ENCODE assay signal across 13 cellular contexts in genomic region chr11:61757213-61757862, GRCh38. TPM values are rescaled to one million over a fixed set of nuclear protein-coding genes. Genes with fewer than 3 reads are reported as not detected.
DNase-seq lines count a peak whose midpoint lies in the region; ATAC-seq and TF ChIP-seq lines count a peak whose summit lies in the region.
"Had no signal": no experiment of that assay in that cellular context is flagged by ENCODE, and none has a peak within 500 bp of the region (broad histone marks: within the 10 kb centered on the region; RNA-seq: fewer than 3 reads in every experiment).

No MANE protein-coding gene starts in this region.

- H3K4me3 Mint-ChIP-seq in Caco-2 (ENCODE audit: unreplicated experiment) = peak overlapping the region; percentile 71
- H3K4me3 Mint-ChIP-seq: activated CD8-positive, alpha-beta memory T cell treated with anti-CD3 and anti-CD28 coated beads, Interleukin-2, amount 10 ng/mL, durations not matched to agents 7 days and 5 days; activated naive CD8-positive, alpha-beta T cell had no signal

- no peak for TF ChIP-seq CTCF in Caco-2 (IDR thresholded peaks at IDR 0.05; ENCODE audit: insufficient read depth in 1 of 2, low read depth in 1 of 2, low read length in 1 of 2, severe bottlenecking in 1 of 2, unreplicated experiment in 1 of 2)
- no peak for TF ChIP-seq CTCF in body of pancreas (IDR thresholded peaks at IDR 0.05)

- H3K9me3 Mint-ChIP-seq in Caco-2 (ENCODE audit: unreplicated experiment) = no peaks in the 10 kb centered on the region

- no peaks in the 10 kb centered on the region for H3K27me3 Mint-ChIP-seq in Caco-2 (ENCODE audit: insufficient read depth, unreplicated experiment)
- H3K27me3 Mint-ChIP-seq: activated naive CD8-positive, alpha-beta T cell had no signal

- TF ChIP-seq POLR2A in body of pancreas (IDR thresholded peaks at IDR 0.05) = peak in 1 of 3 donors; percentile 4
- no peak for TF ChIP-seq POLR2A in erythroblast (IDR thresholded peaks at IDR 0.05; ENCODE audit: low read length)

- peaks cover 42% of the 10 kb centered on the region for H3K36me3 Mint-ChIP-seq in Caco-2 (ENCODE audit: insufficient read depth, unreplicated experiment)
- H3K36me3 Mint-ChIP-seq: activated CD8-positive, alpha-beta memory T cell treated with anti-CD3 and anti-CD28 coated beads, Interleukin-2, amount 10 ng/mL, durations not matched to agents 7 days and 5 days; activated naive CD8-positive, alpha-beta T cell had no signal

- 26 to 38% methylated on average over 4 to 15 of the region's 15 CpGs for WGBS in body of pancreas, 2 donors

- H3K9me3 ChIP-seq in Caco-2 (no peaks in the 10 kb centered on the region), body of pancreas (no peaks in the 10 kb centered on the region), mucosa of rectum (ENCODE audit: control insufficient read depth in 2 of 2, low read length in 2 of 2) (no peaks in the 10 kb centered on the region)
- H3K9me3 ChIP-seq: SJCRH30 had no signal

- POLR2A ChIA-PET in Caco-2 (lab: Charles Lee) = interaction anchor here (0.5 to 1.1 kb wide), 4 partner anchors 10 to 70 kb away, joined by 3 to 9 read pairs (median 4); partner anchors contain the start of gene FADS2

- peaks cover 37% of the 10 kb centered on the region for H3K4me1 Mint-ChIP-seq in Caco-2 (ENCODE audit: low read depth, unreplicated experiment)

- intact Hi-C loops in Caco-2 (cut with micrococcal nuclease; ENCODE audit: unreplicated experiment) = loop anchor here (1.0 kb wide), 1 partner anchor 35 kb away; the partner anchor contains the start of genes FEN1 and TMEM258
- intact Hi-C loops in body of pancreas (cut with DNase I) = no loop called here

- DNase-seq in Caco-2 = no peak
- peak; percentile 47 to 65 (median 61) for DNase-seq in body of pancreas
- DNase-seq in erythroblast (lab: John Stamatoyannopoulos, UW) = no peak
- no peak for DNase-seq in GM19240 (ENCODE audit: insufficient read length, low spot score)
- DNase-seq in DMS153 (lab: John Stamatoyannopoulos, UW) = no peak
- DNase-seq: activated CD8-positive, alpha-beta memory T cell treated with anti-CD3 and anti-CD28 coated beads, Interleukin-2, amount 10 ng/mL, durations not matched to agents 7 days and 5 days; AML-193; foreskin melanocyte; NCI-H187 treated with DMSO at 0.1 percent for 48 hours; SJCRH30 had no signal

- peak overlapping the region; percentile 24 to 26 for H3K9ac ChIP-seq in mucosa of rectum (ENCODE audit: low read depth in 1 of 2, low read length in 2 of 2)

- CTCF ChIA-PET in Caco-2 (lab: Charles Lee) = interaction anchor here (0.6 to 6.0 kb wide), 7 partner anchors 10 to 34 kb away, joined by 3 to 55 read pairs (median 6); no protein-coding TSS in a partner anchor

- no TSS peak for BruUV-seq in Caco-2 (replicated peaks; lab: Mats Ljungman, UMichigan)

- H3K27me3 ChIP-seq in Caco-2 (replicated peaks; ENCODE audit: control insufficient read depth, insufficient read depth, low read length) = no peaks in the 10 kb centered on the region
- H3K27me3 ChIP-seq in body of pancreas = no peaks in the 10 kb centered on the region
- no peaks in the 10 kb centered on the region for H3K27me3 ChIP-seq in mucosa of rectum (ENCODE audit: control insufficient read depth in 2 of 2, insufficient read depth in 2 of 2, low read length in 2 of 2)

- H3K4me3 ChIP-seq in Caco-2 (ENCODE audit: low read depth, low read length) (no peak overlapping the region), body of pancreas (no peak overlapping the region), mucosa of rectum (ENCODE audit: low read length in 2 of 2) (peak overlapping the region; percentile 32 to 60)
- H3K4me3 ChIP-seq: K562, SJCRH30 had no signal

- H3K27ac ChIP-seq in body of pancreas = peak overlapping the region; percentile 85 to 97 (median 96)
- peak overlapping the region; percentile 10 to 80 for H3K27ac ChIP-seq in mucosa of rectum (ENCODE audit: low read depth in 2 of 2, low read length in 2 of 2)
- H3K27ac ChIP-seq: SJCRH30 had no signal

- ATAC-seq in body of pancreas = peak; percentile 33
- ATAC-seq: activated CD8-positive, alpha-beta memory T cell treated with anti-CD3 and anti-CD28 coated beads, Interleukin-2, amount 10 ng/mL, durations not matched to agents 7 days and 5 days; K562 had no signal

- peak overlapping the region; percentile 94 for H3K27ac Mint-ChIP-seq in Caco-2 (ENCODE audit: unreplicated experiment)

- H3K4me1 ChIP-seq in Caco-2 = peaks cover 69% of the 10 kb centered on the region
- H3K4me1 ChIP-seq in body of pancreas = peaks cover 62% of the 10 kb centered on the region
- peaks cover 25 to 28% of the 10 kb centered on the region in 2 donors for H3K4me1 ChIP-seq in mucosa of rectum (ENCODE audit: control insufficient read depth in 2 of 2, insufficient read depth in 2 of 2, low read length in 2 of 2)
- H3K4me1 ChIP-seq: SJCRH30 had no signal

- H3K36me3 ChIP-seq in Caco-2 (ENCODE audit: control insufficient read depth, insufficient read depth, low read length) = no peaks in the 10 kb centered on the region; the same call in 1 of the 2 replicates
- H3K36me3 ChIP-seq in body of pancreas (replicated peaks in 1 of 2; ENCODE audit: insufficient read depth in 1 of 2, low read depth in 2 of 2) = no peaks in the 10 kb centered on the region
- H3K36me3 ChIP-seq in mucosa of rectum (ENCODE audit: control insufficient read depth in 2 of 2, insufficient read depth in 2 of 2, low read length in 2 of 2) = no peaks in the 10 kb centered on the region
- H3K36me3 ChIP-seq: SJCRH30 had no signal

RNA-seq across cellular contexts. Expression of gene MYRF, which starts 4.9 kb away (rescaled TPM):
- total RNA-seq in Caco-2 (2022) (165 and 169 TPM in 2 replicates), body of pancreas (10 to 100 TPM; 33.2 to 47.5 TPM)

RNA-seq across cellular contexts. Expression of gene TMEM258, which starts 35.1 kb away (rescaled TPM):
- total RNA-seq in Caco-2 (2022) = 190 and 197 TPM in 2 replicates
- total RNA-seq in body of pancreas = 10 to 100 TPM in 1 of 2 donors, 1 to 10 TPM in 1; 8.6 to 29.1 TPM

RNA-seq across cellular contexts. Expression of gene FEN1, which starts 35.4 kb away (rescaled TPM):
- total RNA-seq in Caco-2 (2022) (83.4 and 86.1 TPM in 2 replicates), body of pancreas (1 to 10 TPM; 2.6 to 3.4 TPM)

RNA-seq across cellular contexts. Expression of gene FADS1, which starts 59.5 kb away (rescaled TPM):
- total RNA-seq in Caco-2 (2022) (108 and 116 TPM in 2 replicates), body of pancreas (1 to 10 TPM; 4.6 to 7.0 TPM)

Comparison
In these comparisons a context has a peak if more than half of its experiments do, and no peak if none do; other contexts are left out.
1. DNase-seq: peak in body of pancreas (4 of 4); none in Caco-2 (0 of 2), erythroblast (0 of 2), GM19240 (single experiment) and DMS153 (single experiment).
2. H3K4me3 ChIP-seq: peak in mucosa of rectum (2 of 2); none in Caco-2 (single experiment) and body of pancreas (0 of 2).
3. RNA of gene FEN1, which starts 35.4 kb away (total RNA-seq): 83.4 to 86.1 TPM in Caco-2; 2.6 to 3.4 TPM in body of pancreas; every median in the first group is over 10 times any median in the second.